Comparison of ENCODE assay signal across 19 cellular contexts in the genomic region with DNA sequence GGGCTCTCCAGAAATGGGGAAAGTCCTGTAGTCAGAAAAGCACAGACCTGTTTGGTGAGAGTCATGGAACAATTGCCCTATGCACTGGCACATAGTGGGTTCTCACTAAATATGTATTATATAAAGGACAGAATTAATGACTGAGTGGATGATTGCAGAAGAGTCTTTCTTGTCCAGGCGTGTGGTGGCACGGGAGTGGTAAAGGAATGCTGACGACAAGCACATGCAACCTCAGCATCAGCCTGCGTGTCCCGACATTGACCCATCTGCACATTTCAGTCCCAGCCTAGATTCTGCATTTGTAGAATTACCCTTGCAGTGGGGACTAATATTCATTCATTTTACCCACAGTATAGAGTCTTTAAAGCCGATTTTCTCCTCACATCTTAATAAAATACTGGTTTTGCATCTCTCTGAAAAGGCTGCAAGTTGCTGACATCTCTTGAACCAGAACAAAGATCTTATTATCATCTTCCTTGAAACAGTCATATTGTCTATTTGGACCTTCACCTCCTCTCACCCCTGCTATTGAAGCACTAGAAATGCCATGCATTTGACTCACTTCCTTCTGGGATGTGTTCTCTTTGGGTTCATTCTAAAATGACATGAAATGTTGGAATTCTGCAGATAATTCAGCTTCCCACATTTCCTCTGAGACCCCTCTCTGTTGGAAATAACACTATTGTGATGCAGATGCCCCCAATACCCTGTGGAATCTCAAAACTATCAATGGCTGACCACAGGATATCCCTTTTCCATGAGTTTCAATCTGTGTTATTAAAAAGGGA.
A peak's percentile ranks its signal among the peaks of the same experiment; 100 is the strongest.
DNase-seq lines count a peak whose midpoint lies in the region; TF ChIP-seq lines count a peak whose summit lies in the region.
"Had no signal": no experiment of that assay in that cellular context is flagged by ENCODE, and none has a peak within 500 bp of the region (broad histone marks: within the 10 kb centered on the region; RNA-seq: fewer than 3 reads in every experiment).

No MANE protein-coding gene starts in this region.

- no peak for TF ChIP-seq CTCF in AG10803 (conservative IDR thresholded peaks at IDR 0.05; ENCODE audit: low read length)
- no peak for TF ChIP-seq CTCF in RWPE1 (conservative IDR thresholded peaks at IDR 0.05; ENCODE audit: low read depth)
- no peak for TF ChIP-seq CTCF in epithelial cell of esophagus (IDR thresholded peaks at IDR 0.05; ENCODE audit: insufficient read depth, low read depth, low read length, missing control alignments)

- H3K4me3 ChIP-seq in AG10803 (ENCODE audit: low read length) (no peak overlapping the region), epithelial cell of esophagus (ENCODE audit: low read length) (no peak overlapping the region)
- H3K4me3 ChIP-seq: cardiac muscle cell, heart right ventricle, testis had no signal

- DNase-seq in AG10803 (ENCODE audit: low read depth) (peak; percentile 30), RWPE1 (ENCODE audit: low spot score) (peak; percentile 50), epithelial cell of esophagus (ENCODE audit: low read depth) (peak; percentile 90), medulla oblongata (ENCODE audit: extremely low spot score) (peak; percentile 8), NCI-H2107 (lab: John Stamatoyannopoulos, UW) (no peak), HCEC 1CT (no peak), globus pallidus (ENCODE audit: low spot score) (no peak)
- DNase-seq in activated naive CD4-positive, alpha-beta T cell treated with Interleukin-2 at 50 U/mL for 16 hours, result no peak
- DNase-seq: activated naive CD4-positive, alpha-beta T cell; Caco-2; GF-D8; heart right ventricle; naive thymus-derived CD8-positive, alpha-beta T cell; RPMI8226; stimulated activated CD4-positive, alpha-beta T cell treated with anti-CD3 and anti-CD28 coated beads, Interleukin-2, amount 100 ng/mL, for 24 hours; stimulated activated CD8-positive, alpha-beta memory T cell treated with anti-CD3 and anti-CD28 coated beads, Interleukin-4, amount 100 ng/mL, for 48 hours; T-helper 17 cell; testis had no signal

- CTCF ChIA-PET in RWPE1 (lab: Yijun Ruan, JAX), result no interaction called here

- no peak overlapping the region; the same call in 1 of the 2 replicates for H3K27ac ChIP-seq in RWPE1
- H3K27ac ChIP-seq: cardiac muscle cell, heart right ventricle, testis had no signal

- POLR2A ChIA-PET in RWPE1 (lab: Yijun Ruan, JAX; ENCODE audit: low non-redundant PET), result no interaction called here

Comparison
In these comparisons a context has a peak if more than half of its experiments do, and no peak if none do; other contexts are left out.
1. DNase-seq: peak in AG10803 (single experiment), RWPE1 (single experiment), epithelial cell of esophagus (single experiment) and medulla oblongata (single experiment); none in NCI-H2107 (single experiment), HCEC 1CT (single experiment), activated naive CD4-positive, alpha-beta T cell treated with Interleukin-2 at 50 U/mL for 16 hours (single experiment) and globus pallidus (single experiment).